Comparison of ENCODE assay signal across 8 cellular contexts in the genomic region with DNA sequence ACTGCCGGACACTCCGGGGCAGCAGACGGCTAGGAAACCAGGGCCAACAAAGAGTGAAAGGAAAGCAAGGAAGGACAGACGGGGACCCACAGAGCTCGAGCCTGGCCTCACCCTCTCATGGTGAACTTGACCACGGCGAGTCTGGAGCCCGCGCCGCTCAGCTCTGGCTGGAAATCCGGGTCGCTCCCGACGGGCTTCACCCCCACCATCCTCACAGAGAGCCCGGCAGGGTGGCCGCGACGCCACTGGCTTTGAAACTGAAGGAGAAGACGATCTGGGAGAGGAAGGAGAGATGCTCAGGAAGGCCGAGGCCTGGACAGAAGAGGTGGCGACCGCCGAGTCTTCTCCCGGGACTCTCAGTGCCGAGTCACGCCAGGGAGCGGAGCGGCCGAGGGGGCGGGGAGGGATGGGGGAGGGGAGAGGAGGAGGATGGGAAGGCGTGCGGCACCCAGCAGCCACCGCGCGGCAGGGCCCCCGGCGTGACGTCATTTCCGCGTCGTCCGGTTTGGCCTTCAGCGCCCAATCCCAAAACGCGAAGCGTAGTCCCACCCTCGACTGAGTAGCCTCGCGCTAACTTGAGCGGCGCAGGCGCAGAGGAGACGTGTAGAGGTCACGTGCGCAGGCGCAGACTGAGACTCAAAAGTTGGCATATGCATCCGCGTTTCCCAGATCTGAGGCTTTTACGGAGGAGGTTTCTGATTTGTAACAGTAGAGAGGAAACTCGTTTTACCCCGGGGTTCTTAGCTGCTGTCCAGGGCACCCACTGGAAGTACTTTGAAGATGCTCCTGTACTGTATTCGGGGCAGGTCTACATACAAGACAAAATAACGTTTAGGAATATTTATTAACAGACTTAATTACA. TPM values are rescaled to one million over a fixed set of nuclear protein-coding genes. Genes with fewer than 3 reads are reported as not detected.
DNase-seq lines count a peak whose midpoint lies in the region; ATAC-seq lines count a peak whose summit lies in the region.

A gene (minus strand): TSS at position 361 of the 862 bp plus-strand sequence. CDS start 152 bp downstream, at position 209.

- no peaks in the 10 kb centered on the region for H3K4me1 ChIP-seq in NT2/D1 (ENCODE audit: insufficient read depth, insufficient read length)
- peaks cover 22% of the 10 kb centered on the region for H3K4me1 ChIP-seq in endocrine pancreas (ENCODE audit: control insufficient read depth, insufficient read depth, low read length)
- H3K4me1 ChIP-seq in mesenchymal stem cell (ENCODE audit: control insufficient read depth, insufficient read depth, low read depth, low read length) = peaks cover 3% of the 10 kb centered on the region

- H4K91ac ChIP-seq in mesenchymal stem cell (ENCODE audit: low read length) = peak within 1 kb of the TSS; percentile 78

- no peak within 1 kb of the TSS for H2BK15ac ChIP-seq in mesenchymal stem cell (ENCODE audit: low read depth, poor library complexity, severe bottlenecking)

- H4K8ac ChIP-seq in mesenchymal stem cell (ENCODE audit: low read length) = peak within 1 kb of the TSS; percentile 52

- H3K36me3 Mint-ChIP-seq in activated CD8-positive, alpha-beta memory T cell treated with anti-CD3 and anti-CD28 coated beads, Interleukin-2, amount 10 ng/mL, durations not matched to agents 7 days and 5 days = peaks cover 23% of the 10 kb centered on the region

- no peaks in the 10 kb centered on the region for H3K9me3 Mint-ChIP-seq in activated CD8-positive, alpha-beta memory T cell treated with anti-CD3 and anti-CD28 coated beads, Interleukin-2, amount 10 ng/mL, durations not matched to agents 7 days and 5 days (ENCODE audit: low read depth)

- H3K27ac Mint-ChIP-seq in activated CD8-positive, alpha-beta memory T cell treated with anti-CD3 and anti-CD28 coated beads, Interleukin-2, amount 10 ng/mL, durations not matched to agents 7 days and 5 days = peak within 1 kb of the TSS; percentile 94

- peak within 1 kb of the TSS; percentile 53 to 98 for H3K4ac ChIP-seq in mesenchymal stem cell (ENCODE audit: low read depth in 1 of 2, low read length in 2 of 2)

- 2% methylated on average over 47 of the region's 63 CpGs for WGBS in mesenchymal stem cell

- no peaks in the 10 kb centered on the region for H3K27me3 Mint-ChIP-seq in activated CD8-positive, alpha-beta memory T cell treated with anti-CD3 and anti-CD28 coated beads, Interleukin-2, amount 10 ng/mL, durations not matched to agents 7 days and 5 days

- H3K9ac ChIP-seq in NT2/D1 (ENCODE audit: insufficient read length, low read depth) = peak within 1 kb of the TSS; percentile 89
- peak within 1 kb of the TSS; percentile 90 for H3K9ac ChIP-seq in endocrine pancreas (ENCODE audit: control insufficient read depth, insufficient read depth, low read length)
- H3K9ac ChIP-seq in mesenchymal stem cell (ENCODE audit: low read length) = peak within 1 kb of the TSS; percentile 100

- H3K9me3 ChIP-seq in NT2/D1 (ENCODE audit: insufficient read depth, low read length) (peaks cover 8% of the 10 kb centered on the region; the same call in 1 of the 2 replicates), endocrine pancreas (ENCODE audit: control insufficient read depth, low read length) (no peaks in the 10 kb centered on the region), mesenchymal stem cell (ENCODE audit: control insufficient read depth, low read length) (no peaks in the 10 kb centered on the region)

- peak within 1 kb of the TSS; percentile 26 to 94 for H3K14ac ChIP-seq in mesenchymal stem cell (ENCODE audit: low read length in 2 of 2)

- H3K18ac ChIP-seq in mesenchymal stem cell (ENCODE audit: low read depth in 1 of 2, low read length in 2 of 2) = peak within 1 kb of the TSS; percentile 85 to 97

- peak; percentile 96 for DNase-seq in COLO829 (ENCODE audit: low spot score)
- DNase-seq in HUDEP-2 (lab: John Stamatoyannopoulos, UW; ENCODE audit: unreplicated experiment in 76 of 76) = peak; percentile 62 to 100 (median 98)
- DNase-seq in NT2/D1 (ENCODE audit: low read depth, low spot score) = peak; percentile 93
- DNase-seq in activated CD8-positive, alpha-beta memory T cell treated with anti-CD3 and anti-CD28 coated beads, Interleukin-2, amount 10 ng/mL, durations not matched to agents 7 days and 5 days = peak; percentile 99
- DNase-seq in mesenchymal stem cell = peak; percentile 98
- DNase-seq in stimulated activated CD8-positive, alpha-beta memory T cell treated with anti-CD3 and anti-CD28 coated beads, Interleukin-12 subunit alpha, Interleukin-12 subunit beta, amount 100 ng/mL, for 4 hours (ENCODE audit: low read depth) = peak; percentile 99

- H2AFZ ChIP-seq in mesenchymal stem cell (ENCODE audit: low read depth, low read length) = peak within 1 kb of the TSS; percentile 77

- no peaks in the 10 kb centered on the region for H3K27me3 ChIP-seq in NT2/D1 (ENCODE audit: insufficient read depth, insufficient read length)
- no peaks in the 10 kb centered on the region for H3K27me3 ChIP-seq in endocrine pancreas (ENCODE audit: control insufficient read depth, insufficient read depth, low read length)
- H3K27me3 ChIP-seq in mesenchymal stem cell (ENCODE audit: control insufficient read depth in 1 of 2, insufficient read depth in 1 of 2, low read length in 2 of 2) = no peaks in the 10 kb centered on the region

- CTCF ChIA-PET in activated CD8-positive, alpha-beta memory T cell treated with anti-CD3 and anti-CD28 coated beads, Interleukin-2, amount 10 ng/mL, durations not matched to agents 7 days and 5 days (lab: Charles Lee) = interaction anchor here (1.1 to 2.0 kb wide), 4 partner anchors 8 to 70 kb away, joined by 3 to 16 read pairs (median 8); a partner anchor contains a TSS

- peak within 1 kb of the TSS; percentile 71 for H2BK120ac ChIP-seq in mesenchymal stem cell (ENCODE audit: low read depth, low read length)

- peak within 1 kb of the TSS; percentile 49 for H2AK5ac ChIP-seq in mesenchymal stem cell (ENCODE audit: low read length, severe bottlenecking)

- peak within 1 kb of the TSS in 1 of 2 experiments; percentile 89 for H3K23ac ChIP-seq in mesenchymal stem cell (ENCODE audit: low read length in 2 of 2)

- H3K4me1 Mint-ChIP-seq in activated CD8-positive, alpha-beta memory T cell treated with anti-CD3 and anti-CD28 coated beads, Interleukin-2, amount 10 ng/mL, durations not matched to agents 7 days and 5 days = peaks cover 39% of the 10 kb centered on the region

- H2BK5ac ChIP-seq in mesenchymal stem cell (ENCODE audit: low read depth, low read length, poor library complexity, severe bottlenecking) = peak within 1 kb of the TSS; percentile 40

- no peaks in the 10 kb centered on the region for H3K79me1 ChIP-seq in mesenchymal stem cell (replicated peaks; ENCODE audit: low read length, poor library complexity, severe bottlenecking)

- peak within 1 kb of the TSS; percentile 94 for H3K27ac ChIP-seq in mesenchymal stem cell (ENCODE audit: low read length, poor library complexity, severe bottlenecking)

- H3K36me3 ChIP-seq in NT2/D1 (ENCODE audit: insufficient read depth, insufficient read length, low read length) (peaks cover 12% of the 10 kb centered on the region), endocrine pancreas (ENCODE audit: control insufficient read depth, insufficient read depth, low read length) (no peaks in the 10 kb centered on the region), mesenchymal stem cell (ENCODE audit: control insufficient read depth in 1 of 2, insufficient read depth in 2 of 2, low read depth in 1 of 2, low read length in 2 of 2) (peaks cover 0 to 17% of the 10 kb centered on the region in 2 experiments)

- peak within 1 kb of the TSS; percentile 97 for H3K4me3 Mint-ChIP-seq in activated CD8-positive, alpha-beta memory T cell treated with anti-CD3 and anti-CD28 coated beads, Interleukin-2, amount 10 ng/mL, durations not matched to agents 7 days and 5 days

- H3K4me3 ChIP-seq in NT2/D1 (ENCODE audit: insufficient read length, low read depth) (peak within 1 kb of the TSS; percentile 81), endocrine pancreas (ENCODE audit: control insufficient read depth, insufficient read depth, low read length) (peak within 1 kb of the TSS; percentile 99), mesenchymal stem cell (ENCODE audit: insufficient read depth in 1 of 2, low read depth in 1 of 2, low read length in 2 of 2) (peak within 1 kb of the TSS; percentile 87 to 97)

- peak within 1 kb of the TSS; percentile 52 to 77 for H2BK12ac ChIP-seq in mesenchymal stem cell (ENCODE audit: low read length in 2 of 2)

- ATAC-seq in GM21381 (IDR thresholded peaks at IDR 0.05; ENCODE audit: unreplicated experiment) = peak; percentile 96
- ATAC-seq in activated CD8-positive, alpha-beta memory T cell treated with anti-CD3 and anti-CD28 coated beads, Interleukin-2, amount 10 ng/mL, durations not matched to agents 7 days and 5 days = peak; percentile 97

- peak within 1 kb of the TSS; percentile 82 for H3K4me2 ChIP-seq in mesenchymal stem cell (ENCODE audit: low read length, poor library complexity, severe bottlenecking)

RNA-seq across cellular contexts. Expression of the gene that starts here (rescaled TPM):
- 10 to 100 TPM; 42.5 to 61.2 TPM for total RNA-seq in activated CD8-positive, alpha-beta memory T cell treated with anti-CD3 and anti-CD28 coated beads, Interleukin-2, amount 10 ng/mL, durations not matched to agents 7 days and 5 days
- polyA plus RNA-seq in mesenchymal stem cell (2013, experiment 1 of 2) = 99.0 TPM
- 101 TPM for polyA plus RNA-seq in mesenchymal stem cell (2013, experiment 2 of 2)

Comparison
In these comparisons a context has a peak if more than half of its experiments do, and no peak if none do; other contexts are left out.
1. Peak in every context shown above with its lines: DNase-seq, ATAC-seq, H3K4me3 ChIP-seq and H3K27ac ChIP-seq.